Comparison of ENCODE assay signal across 1 cellular context in genomic region chr1:28437924-28438699, GRCh38.
TF ChIP-seq lines count a peak whose summit lies in the region.

No MANE protein-coding gene starts in this region.

TF ChIP-seq in GM23338, 12 proteins besides CTCF, POLR2A, EP300 and RAD21 (continued from another document):
- no peak for TF ChIP-seq REST (IDR thresholded peaks at IDR 0.05; ENCODE audit: unreplicated experiment)
- TF ChIP-seq POLR2AphosphoS5 (IDR thresholded peaks at IDR 0.05; ENCODE audit: low read depth) = no peak
- TF ChIP-seq NANOG (IDR thresholded peaks at IDR 0.05; ENCODE audit: borderline replicate concordance) = no peak
- no peak for TF ChIP-seq ETS1 (IDR thresholded peaks at IDR 0.05)
